8 cellular contexts compared by ENCODE assay signal in genomic region chr6:26233608-26234420, GRCh38.
A peak's percentile ranks its signal among the peaks of the same experiment; 100 is the strongest.
DNase-seq lines count a peak whose midpoint lies in the region; ATAC-seq and TF ChIP-seq lines count a peak whose summit lies in the region.

No MANE protein-coding gene starts in this region.

- peak overlapping the region; percentile 28 to 78 for H3K18ac ChIP-seq in mesenchymal stem cell (ENCODE audit: low read depth in 1 of 2, low read length in 2 of 2)

- H2AFZ ChIP-seq in DND-41 (ENCODE audit: low read depth, low read length): no peak overlapping the region
- peak overlapping the region; percentile 42 for H2AFZ ChIP-seq in mesenchymal stem cell (ENCODE audit: low read depth, low read length)

- peak overlapping the region; percentile 32 for H4K91ac ChIP-seq in mesenchymal stem cell (ENCODE audit: low read length)

- H3K79me2 ChIP-seq in DND-41 (ENCODE audit: insufficient read depth, low read length): peaks cover 8% of the 10 kb centered on the region; the same call in 1 of the 2 replicates

- H3K14ac ChIP-seq in mesenchymal stem cell (ENCODE audit: low read length in 2 of 2): peak overlapping the region in 1 of 2 experiments; percentile 44

- H2BK120ac ChIP-seq in mesenchymal stem cell (ENCODE audit: low read depth, low read length): no peak overlapping the region

- H3K27me3 ChIP-seq in DND-41 (ENCODE audit: insufficient read depth, low read length, poor library complexity): no peaks in the 10 kb centered on the region
- H3K27me3 ChIP-seq in ectodermal cell (ENCODE audit: control insufficient read depth, insufficient read depth, low read length, poor library complexity, severe bottlenecking): no peaks in the 10 kb centered on the region
- H3K27me3 ChIP-seq in mesenchymal stem cell (ENCODE audit: control insufficient read depth in 1 of 2, insufficient read depth in 1 of 2, low read length in 2 of 2): peaks cover 0 to 57% of the 10 kb centered on the region in 2 experiments

- no peak overlapping the region for H3K23ac ChIP-seq in mesenchymal stem cell (ENCODE audit: low read length in 2 of 2)

- H3K9ac ChIP-seq in DND-41 (ENCODE audit: low read depth, low read length): peak overlapping the region; percentile 99
- peak overlapping the region; percentile 72 for H3K9ac ChIP-seq in mesenchymal stem cell (ENCODE audit: low read length)

- peak overlapping the region; percentile 91 for H4K8ac ChIP-seq in mesenchymal stem cell (ENCODE audit: low read length)

- 34 to 37% methylated on average over 34 of the region's 34 CpGs for WGBS in ectodermal cell, 2 experiments
- 3% methylated on average over 34 of the region's 34 CpGs for WGBS in mesenchymal stem cell

- H3K36me3 ChIP-seq in DND-41 (ENCODE audit: insufficient read depth, low read length) (no peaks in the 10 kb centered on the region; the same call in 1 of the 2 replicates), ectodermal cell (ENCODE audit: control insufficient read depth, insufficient read depth, low read length) (no peaks in the 10 kb centered on the region), mesenchymal stem cell (ENCODE audit: control insufficient read depth in 1 of 2, insufficient read depth in 2 of 2, low read depth in 1 of 2, low read length in 2 of 2) (no peaks in the 10 kb centered on the region)

- H2BK15ac ChIP-seq in mesenchymal stem cell (ENCODE audit: low read depth, poor library complexity, severe bottlenecking): peak overlapping the region; percentile 90

- H3K4me2 ChIP-seq in DND-41 (ENCODE audit: insufficient read depth, low read length): peak overlapping the region; percentile 72
- H3K4me2 ChIP-seq in mesenchymal stem cell (ENCODE audit: low read length, poor library complexity, severe bottlenecking): peak overlapping the region; percentile 99

- no peak overlapping the region for H2BK5ac ChIP-seq in mesenchymal stem cell (ENCODE audit: low read depth, low read length, poor library complexity, severe bottlenecking)

- H3K4me1 ChIP-seq in DND-41 (ENCODE audit: insufficient read depth, low read length) (peaks cover 38% of the 10 kb centered on the region), ectodermal cell (ENCODE audit: control insufficient read depth, insufficient read depth, low read length) (peaks cover 7% of the 10 kb centered on the region), mesenchymal stem cell (ENCODE audit: control insufficient read depth, insufficient read depth, low read depth, low read length) (peaks cover 10% of the 10 kb centered on the region)

- peak overlapping the region in 1 of 2 experiments; percentile 54 for H2BK12ac ChIP-seq in mesenchymal stem cell (ENCODE audit: low read length in 2 of 2)

- TF ChIP-seq CTCF in DND-41 (IDR thresholded peaks at IDR 0.05; ENCODE audit: borderline replicate concordance, extremely low read depth, low read length, poor library complexity, severe bottlenecking): no peak

- H3K4me3 ChIP-seq in DND-41 (ENCODE audit: low read depth in 1 of 2, low read length in 2 of 2): peak overlapping the region; percentile 79 to 83
- peak overlapping the region; percentile 66 for H3K4me3 ChIP-seq in ectodermal cell (ENCODE audit: insufficient read depth, low read depth, low read length)
- H3K4me3 ChIP-seq in mesenchymal stem cell (ENCODE audit: insufficient read depth in 1 of 2, low read depth in 1 of 2, low read length in 2 of 2): peak overlapping the region; percentile 42 to 81

- H3K9me3 ChIP-seq in DND-41 (ENCODE audit: insufficient read depth, low read length, severe bottlenecking): no peaks in the 10 kb centered on the region
- no peaks in the 10 kb centered on the region for H3K9me3 ChIP-seq in ectodermal cell (ENCODE audit: control insufficient read depth, low read length)
- no peaks in the 10 kb centered on the region for H3K9me3 ChIP-seq in mesenchymal stem cell (ENCODE audit: control insufficient read depth, low read length)

- no peak overlapping the region for H2AK5ac ChIP-seq in mesenchymal stem cell (ENCODE audit: low read length, severe bottlenecking)

- H3K27ac ChIP-seq in DND-41 (ENCODE audit: low read length) (peak overlapping the region; percentile 100), ectodermal cell (ENCODE audit: insufficient read depth, low read depth, low read length, poor library complexity, severe bottlenecking) (peak overlapping the region; percentile 74), mesenchymal stem cell (ENCODE audit: low read length, poor library complexity, severe bottlenecking) (peak overlapping the region; percentile 56)

- H4K20me1 ChIP-seq in DND-41 (ENCODE audit: insufficient read depth, low read length): no peaks in the 10 kb centered on the region; the same call in 1 of the 2 replicates

- DNase-seq in DND-41 (peak; percentile 85), LHCN-M2 (ENCODE audit: low read depth) (peak; percentile 70), mesenchymal stem cell (peak; percentile 81), NCI-H1105 treated with DMSO at 0.1 percent for 48 hours (lab: John Stamatoyannopoulos, UW) (no peak)
- peak; percentile 46 for DNase-seq in activated CD4-positive, alpha-beta T cell treated with anti-CD3 and anti-CD28 coated beads for 1 hour
- DNase-seq in stimulated activated CD8-positive, alpha-beta memory T cell treated with anti-CD3 and anti-CD28 coated beads, Interleukin-7, amount 100 ng/mL, for 48 hours (ENCODE audit: extremely low read depth in 1 of 2, low read depth in 1 of 2): peak; percentile 53 to 57

- H3K4ac ChIP-seq in mesenchymal stem cell (ENCODE audit: low read depth in 1 of 2, low read length in 2 of 2): peak overlapping the region in 1 of 2 experiments; percentile 91

- ATAC-seq in DND-41 (ENCODE audit: insufficient read depth, low read depth) (peak; percentile 68), GM21619 (IDR thresholded peaks at IDR 0.05; ENCODE audit: unreplicated experiment) (peak; percentile 37)

- H3K79me1 ChIP-seq in mesenchymal stem cell (replicated peaks; ENCODE audit: low read length, poor library complexity, severe bottlenecking): no peaks in the 10 kb centered on the region
